Comparison of ENCODE assay signal across 9 cellular contexts in genomic region chrY:2841471-2841893, GRCh38. TPM values are rescaled to one million over a fixed set of nuclear protein-coding genes. Genes with fewer than 3 reads are reported as not detected.
DNase-seq lines count a peak whose midpoint lies in the region; ATAC-seq lines count a peak whose summit lies in the region.
"Had no signal": no experiment of that assay in that cellular context is flagged by ENCODE, and none has a peak within 500 bp of the region (broad histone marks: within the 10 kb centered on the region; RNA-seq: fewer than 3 reads in every experiment).

Gene RPS4Y1, plus strand, starts transcription at chrY:2841602. Its CDS starts 23 bp downstream, at chrY:2841625.

- H3K4me1 Mint-ChIP-seq in activated CD4-positive, alpha-beta T cell treated with anti-CD3 and anti-CD28 coated beads, Interleukin-2, amount 10 ng/mL, durations not matched to agents 24 days and 14 days: peaks cover 22% of the 10 kb centered on the region
- H3K4me1 Mint-ChIP-seq: nephron had no signal

- peak within 1 kb of the TSS; percentile 96 for H3K27ac Mint-ChIP-seq in activated CD4-positive, alpha-beta T cell treated with anti-CD3 and anti-CD28 coated beads, Interleukin-2, amount 10 ng/mL, durations not matched to agents 24 days and 14 days
- H3K27ac Mint-ChIP-seq: nephron had no signal

- DNase-seq in HS-27A (ENCODE audit: low read depth): peak; percentile 42
- peak; percentile 86 for DNase-seq in activated CD4-positive, alpha-beta T cell treated with anti-CD3 and anti-CD28 coated beads, Interleukin-2, amount 10 ng/mL, durations not matched to agents 24 days and 14 days
- DNase-seq in foreskin melanocyte: peak; percentile 72
- peak in 2 of 3 donors; percentile 16 to 21 for DNase-seq in stimulated activated CD4-positive, alpha-beta T cell treated with anti-CD3 and anti-CD28 coated beads, Interleukin-12 subunit alpha, Interleukin-12 subunit beta, amount 100 ng/mL, for 48 hours (ENCODE audit: low read depth in 2 of 3, low spot score in 1 of 3)
- no peak for DNase-seq in DMS153 (lab: John Stamatoyannopoulos, UW)
- no peak for DNase-seq in GM19238 (ENCODE audit: insufficient read length, low spot score)

- H3K9me3 Mint-ChIP-seq in activated CD4-positive, alpha-beta T cell treated with anti-CD3 and anti-CD28 coated beads, Interleukin-2, amount 10 ng/mL, durations not matched to agents 24 days and 14 days: no peaks in the 10 kb centered on the region
- H3K9me3 Mint-ChIP-seq: nephron had no signal

- intact Hi-C loops in activated CD4-positive, alpha-beta T cell treated with anti-CD3 and anti-CD28 coated beads, Interleukin-2, amount 10 ng/mL, durations not matched to agents 24 days and 14 days (cut with micrococcal nuclease): loop anchor here (2.0 to 5.0 kb wide), 4 partner anchors 15 to 161 kb away; no protein-coding TSS in a partner anchor

- peaks cover 48% of the 10 kb centered on the region for H3K36me3 Mint-ChIP-seq in activated CD4-positive, alpha-beta T cell treated with anti-CD3 and anti-CD28 coated beads, Interleukin-2, amount 10 ng/mL, durations not matched to agents 24 days and 14 days (ENCODE audit: low read depth)

- no peaks in the 10 kb centered on the region for H3K27me3 Mint-ChIP-seq in activated CD4-positive, alpha-beta T cell treated with anti-CD3 and anti-CD28 coated beads, Interleukin-2, amount 10 ng/mL, durations not matched to agents 24 days and 14 days

- ATAC-seq in GM18498 (IDR thresholded peaks at IDR 0.05; ENCODE audit: unreplicated experiment): peak; percentile 90
- ATAC-seq in GM21529 (IDR thresholded peaks at IDR 0.05; ENCODE audit: unreplicated experiment): no peak

- H3K4me3 Mint-ChIP-seq in activated CD4-positive, alpha-beta T cell treated with anti-CD3 and anti-CD28 coated beads, Interleukin-2, amount 10 ng/mL, durations not matched to agents 24 days and 14 days: peak within 1 kb of the TSS; percentile 97
- H3K4me3 Mint-ChIP-seq: nephron had no signal

RNA-seq across cellular contexts. Expression of gene RPS4Y1, which starts in this region (rescaled TPM):
- total RNA-seq in activated CD4-positive, alpha-beta T cell treated with anti-CD3 and anti-CD28 coated beads, Interleukin-2, amount 10 ng/mL, durations not matched to agents 24 days and 14 days: 253 and 257 TPM in 2 replicates

Comparison
In these comparisons a context has a peak if more than half of its experiments do, and no peak if none do; other contexts are left out.
1. DNase-seq: peak in HS-27A (single experiment), activated CD4-positive, alpha-beta T cell treated with anti-CD3 and anti-CD28 coated beads, Interleukin-2, amount 10 ng/mL, durations not matched to agents 24 days and 14 days (single experiment), foreskin melanocyte (single experiment) and stimulated activated CD4-positive, alpha-beta T cell treated with anti-CD3 and anti-CD28 coated beads, Interleukin-12 subunit alpha, Interleukin-12 subunit beta, amount 100 ng/mL, for 48 hours (2 of 3); none in DMS153 (single experiment) and GM19238 (single experiment).